28 cellular contexts compared by ENCODE assay signal in the genomic region with DNA sequence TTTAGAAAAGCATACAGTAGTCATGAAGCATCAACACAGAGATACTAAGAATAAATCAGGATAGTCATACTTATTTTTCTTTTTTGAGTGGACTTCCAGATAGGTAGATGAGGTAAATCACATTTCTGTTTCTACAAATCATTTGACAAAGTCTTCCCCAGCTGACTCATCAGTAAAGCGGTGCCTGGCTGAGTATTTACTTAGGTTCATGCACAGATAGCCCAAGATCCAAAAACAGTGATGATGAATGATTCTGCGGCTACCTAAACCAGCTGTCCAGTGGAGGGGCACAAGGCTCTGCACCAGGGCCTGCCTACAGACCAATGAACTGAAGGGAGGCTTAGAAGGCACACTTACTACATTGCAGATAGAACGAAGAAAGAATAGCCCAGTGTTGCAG.
"Had no signal": no experiment of that assay in that cellular context is flagged by ENCODE, and none has a peak within 500 bp of the region (broad histone marks: within the 10 kb centered on the region; RNA-seq: fewer than 3 reads in every experiment).

No MANE protein-coding gene starts in this region.

- H3K4me1 ChIP-seq: breast epithelium, esophagus muscularis mucosa, foreskin keratinocyte, heart right ventricle, pancreas, prostate gland, sigmoid colon, suprapubic skin, tibial nerve had no signal

- H3K27ac ChIP-seq: breast epithelium, esophagus muscularis mucosa, foreskin keratinocyte, heart right ventricle, neutrophil, pancreas, sigmoid colon, suprapubic skin, tibial nerve had no signal

- H3K36me3 ChIP-seq: breast epithelium, esophagus muscularis mucosa, pancreas, prostate gland, sigmoid colon, suprapubic skin, tibial nerve had no signal

- ATAC-seq: foreskin keratinocyte; heart right ventricle; left colon; stimulated activated naive B cell treated with anti-CD40 and anti-IgM and Interleukin-4, amounts not matched to agents 10 μg/mL and 1 μg/mL and 100 μg/mL, for 72 hours had no signal

- FAIRE-seq: pancreas, small intestine, TTC549 had no signal

- H3K9me3 ChIP-seq: neutrophil, pancreas, prostate gland, suprapubic skin had no signal

- DNase-seq: activated CD4-positive, alpha-beta memory T cell treated with anti-CD3 and anti-CD28 coated beads for 36 hours; activated CD4-positive, alpha-beta T cell treated with anti-CD3 and anti-CD28 coated beads, Interleukin-2, amount 10 ng/mL, durations not matched to agents 24 days and 14 days; activated CD4-positive, CD25-positive, alpha-beta regulatory T cell treated with anti-CD3 and anti-CD28 coated beads, Interleukin-2, amount 50 U/mL, for 72 hours; activated CD8-positive, alpha-beta memory T cell treated with anti-CD3 and anti-CD28 coated beads, Interleukin-2, amount 50 U/mL, for 4 hours; activated gamma-delta T cell; activated naive CD4-positive, alpha-beta T cell treated with anti-CD3 and anti-CD28 coated beads, Interleukin-2, amount 50 U/mL, for 16 hours; activated T-cell treated with anti-CD3 and anti-CD28 coated beads, Interleukin-2, amount 50 U/mL, for 24 hours; amygdala; endodermal cell; foreskin keratinocyte; heart right ventricle; islet precursor cell; left colon; mammary epithelial cell; nephron progenitor cell; pancreas; sigmoid colon; small intestine; stimulated activated naive B cell treated with anti-CD40 and anti-IgM and Interleukin-4, amounts not matched to agents 10 μg/mL and 1 μg/mL and 100 μg/mL, for 72 hours; SW 1271; T-helper 9 cell had no signal

- H3K27me3 ChIP-seq: breast epithelium, esophagus muscularis mucosa, neutrophil, pancreas, suprapubic skin, tibial nerve had no signal

- H3K4me3 ChIP-seq: breast epithelium, esophagus muscularis mucosa, heart right ventricle, pancreas, prostate gland, sigmoid colon, suprapubic skin, tibial nerve had no signal
